23 cellular contexts compared by ENCODE assay signal in the genomic region with DNA sequence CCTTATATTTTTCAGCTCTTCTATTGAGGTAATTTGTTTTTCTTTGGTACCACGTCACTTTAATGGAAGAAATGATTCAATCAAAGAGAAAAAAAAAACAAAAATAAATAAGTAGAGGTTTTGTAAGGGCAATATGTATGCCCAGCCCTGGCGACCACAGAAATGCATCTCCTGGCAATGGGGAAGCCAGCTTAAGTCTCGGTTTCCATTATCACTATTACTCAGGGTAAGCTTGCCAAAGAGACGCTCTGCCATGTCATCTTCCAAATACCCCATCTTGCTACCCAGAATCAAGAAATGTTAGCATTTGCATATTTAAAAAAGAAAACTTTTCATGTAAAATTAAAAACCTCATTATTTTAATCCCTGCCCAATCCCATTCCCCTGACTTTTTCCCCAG.
"Had no signal": no experiment of that assay in that cellular context is flagged by ENCODE, and none has a peak within 500 bp of the region (broad histone marks: within the 10 kb centered on the region; RNA-seq: fewer than 3 reads in every experiment).

No MANE protein-coding gene starts in this region.

- H3K36me3 ChIP-seq: Peyer's patch, SJSA1 had no signal

- H3K27me3 ChIP-seq: Peyer's patch, SJSA1 had no signal

- H3K27ac ChIP-seq: PC-9, Peyer's patch, SJSA1, SK-N-MC had no signal

- H3K9me3 ChIP-seq: Peyer's patch, SJSA1 had no signal

- H3K4me3 ChIP-seq: PC-9, Peyer's patch, SJSA1, SK-N-MC had no signal

- H3K4me1 ChIP-seq: Peyer's patch, SJSA1 had no signal

- DNase-seq: KBM-7, NCI-H1092, NCI-H1105 treated with DMSO at 0.1 percent for 48 hours, NCI-H1417 treated with DMSO at 0.1 percent for 48 hours, NCI-H146, NCI-H1694 treated with DMSO at 0.1 percent for 48 hours, NCI-H1930, NCI-H2081, NCI-H2107, NCI-H226, NCI-H446, NCI-H510A, NCI-H524 treated with DMSO at 0.1 percent for 48 hours, NCI-H69, NCI-H774, OCI-M1, PC-9, Peyer's patch, Right ventricle myocardium superior, SIG-M5, T-helper 2 cell had no signal
